Comparison of ENCODE assay signal across 9 cellular contexts in the genomic region with DNA sequence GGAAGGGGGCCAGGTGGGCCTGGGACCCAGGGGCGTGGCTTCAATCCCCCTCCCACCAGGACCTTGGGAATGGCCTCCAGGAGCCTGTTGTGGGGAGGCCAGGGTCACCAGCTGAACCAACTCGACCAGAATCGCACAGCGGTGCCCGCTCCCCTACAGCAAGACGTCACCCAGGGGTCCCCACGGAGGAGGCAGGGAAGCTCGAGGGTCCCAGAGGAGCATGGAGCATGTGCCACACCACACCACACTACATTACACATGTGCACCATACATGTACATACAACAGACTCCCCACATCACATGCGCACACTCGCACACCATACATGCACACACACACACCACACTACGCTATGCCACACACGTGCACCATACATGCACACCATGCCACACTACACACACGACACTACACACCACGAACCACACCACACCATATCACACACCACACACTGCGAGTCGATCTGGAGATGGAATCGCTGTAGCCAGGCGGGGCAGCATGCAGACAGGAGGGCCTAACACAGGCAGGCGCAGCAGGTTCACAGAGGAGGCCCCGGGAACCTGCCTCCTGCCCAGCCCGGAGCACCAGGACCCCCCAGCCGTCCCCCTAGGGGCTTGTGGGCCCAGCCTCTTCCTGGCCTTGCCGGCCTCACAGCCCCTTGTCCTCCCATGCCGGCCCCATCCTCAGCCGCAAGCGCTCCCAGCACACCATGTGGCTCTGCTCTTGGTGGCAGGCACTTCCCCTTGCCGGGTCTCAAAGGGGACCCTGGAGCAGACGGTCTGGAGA. TPM values are rescaled to one million over a fixed set of nuclear protein-coding genes. Genes with fewer than 3 reads are reported as not detected.
DNase-seq lines count a peak whose midpoint lies in the region; ATAC-seq, FAIRE-seq and TF ChIP-seq lines count a peak whose summit lies in the region.
"Had no signal": no experiment of that assay in that cellular context is flagged by ENCODE, and none has a peak within 500 bp of the region (broad histone marks: within the 10 kb centered on the region; RNA-seq: fewer than 3 reads in every experiment).

No MANE protein-coding gene starts in this region.

- DNase-seq in H1 (ENCODE audit: low read depth in 1 of 2, low spot score in 2 of 2) (no peak), caudate nucleus (lab: John Stamatoyannopoulos, UW) (no peak), AG20443 (ENCODE audit: low spot score) (no peak)

- peak overlapping the region; percentile 88 for H3K4me3 Mint-ChIP-seq in stimulated activated memory B cell treated with anti-CD40 and anti-IgM and Interleukin-4, amounts not matched to agents 10 μg/mL and 1 μg/mL and 100 μg/mL, for 72 hours

- H3K56ac ChIP-seq in H1 (replicated peaks; ENCODE audit: insufficient read length, low read depth, low read length), result no peak overlapping the region

- peak; percentile 21 for ATAC-seq in GM19455 (IDR thresholded peaks at IDR 0.05; ENCODE audit: unreplicated experiment)
- peak; percentile 48 for ATAC-seq in stimulated activated memory B cell treated with anti-CD40 and anti-IgM and Interleukin-4, amounts not matched to agents 10 μg/mL and 1 μg/mL and 100 μg/mL, for 72 hours
- no peak for ATAC-seq in HG02571 (IDR thresholded peaks at IDR 0.05; ENCODE audit: unreplicated experiment)
- ATAC-seq in GM18858 (IDR thresholded peaks at IDR 0.05; ENCODE audit: unreplicated experiment), result no peak

- peaks cover 0 to 5% of the 10 kb centered on the region in 2 experiments for H4K20me1 ChIP-seq in H1 (replicated peaks in 1 of 2; ENCODE audit: control insufficient read depth in 1 of 2, insufficient read depth in 2 of 2, low read length in 2 of 2)

- 0 out of 2 replicates have a peak overlapping the region, but pooled peaks have one; percentile 43 for H2AFZ ChIP-seq in H1 (ENCODE audit: low read length)

- H3K4ac ChIP-seq in H1 (replicated peaks; ENCODE audit: insufficient read length, low read depth, low read length), result peak overlapping the region; percentile 94

- H3K79me2 ChIP-seq in H1 (ENCODE audit: control insufficient read depth in 1 of 2, insufficient read depth in 2 of 2, low read length in 2 of 2), result no peaks in the 10 kb centered on the region

- no peak overlapping the region for H3K14ac ChIP-seq in H1 (ENCODE audit: insufficient read length)

- no peaks in the 10 kb centered on the region for H3K27me3 Mint-ChIP-seq in stimulated activated memory B cell treated with anti-CD40 and anti-IgM and Interleukin-4, amounts not matched to agents 10 μg/mL and 1 μg/mL and 100 μg/mL, for 72 hours

- H3K9ac ChIP-seq in HUES6 (ENCODE audit: low read length) (no peak overlapping the region), H1 (replicated peaks in 1 of 4; ENCODE audit: extremely low read depth in 1 of 4, low read depth in 3 of 4, low read length in 3 of 4) (peak overlapping the region in 1 of 4 experiments; percentile 47; a peak in 1 of 7 replicates)

- no peak for TF ChIP-seq EP300 in H1 (IDR thresholded peaks at IDR 0.05; ENCODE audit: borderline replicate concordance in 1 of 2, low read depth in 2 of 2, low read length in 2 of 2)

- H3K9me3 Mint-ChIP-seq in stimulated activated memory B cell treated with anti-CD40 and anti-IgM and Interleukin-4, amounts not matched to agents 10 μg/mL and 1 μg/mL and 100 μg/mL, for 72 hours, result no peaks in the 10 kb centered on the region

- H2BK120ac ChIP-seq in H1 (replicated peaks; ENCODE audit: low read depth, low read length), result no peak overlapping the region

- peak overlapping the region; percentile 35; the same call in 1 of the 2 replicates for H4K8ac ChIP-seq in H1 (ENCODE audit: extremely low read depth, insufficient read depth, low read length)

- no peak for TF ChIP-seq CTCF in H1 (IDR thresholded peaks at IDR 0.05; ENCODE audit: control extremely low read depth in 1 of 3, insufficient read depth in 1 of 3, low read depth in 1 of 3, low read length in 3 of 3)

- peak overlapping the region; percentile 100 for H2BK15ac ChIP-seq in H1 (ENCODE audit: low read length)

- H2BK12ac ChIP-seq in H1 (ENCODE audit: low read depth, low read length), result peak overlapping the region; percentile 100; the same call in 1 of the 2 replicates

- POLR2A ChIA-PET in H1 (lab: Charles Lee; ENCODE audit: partially characterized antibody), result interaction anchor here (0.8 to 1.7 kb wide), 5 partner anchors 8 to 114 kb away, joined by 3 to 7 read pairs (median 4); a partner anchor contains a TSS

- H3K4me2 ChIP-seq in H1 (ENCODE audit: insufficient read depth in 1 of 2, low read depth in 2 of 2, low read length in 2 of 2), result peak overlapping the region; percentile 56 to 78

- peak overlapping the region; percentile 51 for H2BK20ac ChIP-seq in H1 (ENCODE audit: low read length)

- H3K36me3 Mint-ChIP-seq in stimulated activated memory B cell treated with anti-CD40 and anti-IgM and Interleukin-4, amounts not matched to agents 10 μg/mL and 1 μg/mL and 100 μg/mL, for 72 hours, result peaks cover 6% of the 10 kb centered on the region

- 62% methylated on average over 26 of the region's 28 CpGs; no CpG with 5 or more reads in 1 of the 2 experiments for WGBS in H1 (ENCODE audit: extremely low coverage in 1 of 2, insufficient coverage in 1 of 2, insufficient read length in 1 of 2, insufficient replicate concordance in 2 of 2, low coverage in 1 of 2, low lambda C conversion rate in 2 of 2, missing lambda C conversion rate in 1 of 2), 2 experiments

- peaks cover 46% of the 10 kb centered on the region for H3K27me3 ChIP-seq in HUES6 (ENCODE audit: control insufficient read depth, insufficient read depth, low read length)
- H3K27me3 ChIP-seq in H1 (replicated peaks in 1 of 4; ENCODE audit: control insufficient read depth in 3 of 4, extremely low read depth in 1 of 4, insufficient read depth in 3 of 4, low read length in 3 of 4), result peaks cover 15 to 59% (median 50%) of the 10 kb centered on the region in 4 experiments

- peak overlapping the region; percentile 93 for H3K27ac Mint-ChIP-seq in stimulated activated memory B cell treated with anti-CD40 and anti-IgM and Interleukin-4, amounts not matched to agents 10 μg/mL and 1 μg/mL and 100 μg/mL, for 72 hours

- H2BK5ac ChIP-seq in H1 (ENCODE audit: low read depth, low read length), result peak overlapping the region; percentile 47; the same call in 1 of the 2 replicates

- peaks cover 8% of the 10 kb centered on the region for H3K23me2 ChIP-seq in H1 (ENCODE audit: low read depth, low read length)

- 0 out of 2 replicates have a peak, but pooled peaks cover 3% of the 10 kb centered on the region for H3K79me1 ChIP-seq in H1 (ENCODE audit: low read depth, low read length)

- TF ChIP-seq POLR2A in H1 (IDR thresholded peaks at IDR 0.05; ENCODE audit: control extremely low read depth in 1 of 2, low read depth in 2 of 2, low read length in 2 of 2), result no peak

- H3K36me3 ChIP-seq in HUES6 (ENCODE audit: control insufficient read depth, insufficient read depth, low read length) (no peaks in the 10 kb centered on the region), H1 (ENCODE audit: control insufficient read depth in 2 of 4, insufficient read depth in 4 of 4, low read length in 3 of 4) (no peaks in the 10 kb centered on the region)

- peak overlapping the region; percentile 93 for H4K91ac ChIP-seq in H1 (replicated peaks; ENCODE audit: insufficient read length, low read length)

- no peak for FAIRE-seq in H1 (lab: Jason Lieb, UNC)
- FAIRE-seq: islet of Langerhans had no signal

- TF ChIP-seq RAD21 in H1 (IDR thresholded peaks at IDR 0.05 in 1 of 2, conservative IDR thresholded peaks at IDR 0.05 in 1 of 2; ENCODE audit: low read depth in 2 of 2, low read length in 2 of 2), result no peak

- H3K4me3 ChIP-seq in HUES6 (ENCODE audit: low read depth, low read length), result peak overlapping the region; percentile 50
- H3K4me3 ChIP-seq in H1 (ENCODE audit: extremely low read depth in 1 of 4, insufficient read depth in 2 of 4, low read depth in 3 of 4, low read length in 4 of 4), result peak overlapping the region in 2 of 4 experiments; percentile 18 to 51; a peak in 4 of 8 replicates

- peaks cover 17% of the 10 kb centered on the region for H3K4me1 ChIP-seq in HUES6 (ENCODE audit: control insufficient read depth, insufficient read depth, low read length)
- H3K4me1 ChIP-seq in H1 (replicated peaks in 1 of 4; ENCODE audit: control insufficient read depth in 3 of 4, insufficient read depth in 4 of 4, low read length in 3 of 4), result peaks cover 0 to 14% (median 10%) of the 10 kb centered on the region in 4 experiments; a peak in 6 of 7 replicates

- CTCF ChIA-PET in H1 (lab: Charles Lee; ENCODE audit: partially characterized antibody), result interaction anchor here (0.6 to 1.6 kb wide), 7 partner anchors 11 to 210 kb away, joined by 3 to 5 read pairs (median 3); no protein-coding TSS in a partner anchor

- H2AK5ac ChIP-seq in H1 (ENCODE audit: low read depth, low read length), result peak overlapping the region; percentile 99

- H3K18ac ChIP-seq in H1 (ENCODE audit: extremely low read depth, low read length), result no peak overlapping the region; the same call in 1 of the 2 replicates

- H3K9me3 ChIP-seq in HUES6 (ENCODE audit: control insufficient read depth, insufficient read depth, low read depth, low read length), result no peaks in the 10 kb centered on the region
- no peaks in the 10 kb centered on the region for H3K9me3 ChIP-seq in H1 (ENCODE audit: insufficient read depth in 2 of 2, low read depth in 1 of 2, low read length in 1 of 2)

- H4K5ac ChIP-seq in H1 (ENCODE audit: insufficient read length, low read depth, low read length), result no peak overlapping the region

- peak overlapping the region; percentile 56 for H3K23ac ChIP-seq in H1 (ENCODE audit: insufficient read length)

- peaks cover 89% of the 10 kb centered on the region for H3K4me1 Mint-ChIP-seq in stimulated activated memory B cell treated with anti-CD40 and anti-IgM and Interleukin-4, amounts not matched to agents 10 μg/mL and 1 μg/mL and 100 μg/mL, for 72 hours

- H3K27ac ChIP-seq in HUES6 (ENCODE audit: low read depth, low read length) (no peak overlapping the region), H1 (ENCODE audit: low read depth, low read length) (no peak overlapping the region), caudate nucleus (ENCODE audit: low read depth, low read length) (no peak overlapping the region)

RNA-seq across cellular contexts. Expression of a gene that starts 0.6 kb away (rescaled TPM):
- total RNA-seq in H1 (2021; fragmentation: NEBNext Ultra II Directional; extraction: Animal tissue kit (Norgen Biotek cat#: 25700)), result 0.24 and 0.36 TPM in 2 replicates
- 0.63 and 0.89 TPM in 2 replicates for polyA plus RNA-seq in H1 (2011; rRNA removed)
- polyA plus RNA-seq in H1 (2011; cell fraction: cytosol; rRNA removed), result 0.76 TPM
- polyA plus RNA-seq in H1 (2011; cell fraction: nucleus; rRNA removed), result 1.6 TPM
- polyA plus RNA-seq in H1 (2012, experiment 1 of 2), result 0.40 to 0.58 TPM (median 0.48 TPM) in 4 replicates
- 0.49 TPM for polyA plus RNA-seq in H1 (2012, experiment 2 of 2)
- 0.26 TPM for polyA plus RNA-seq in H1 (2013, experiment 1 of 2)
- polyA plus RNA-seq in H1 (2013, experiment 2 of 2), result 0.52 TPM
- polyA minus RNA-seq in H1 (2011; rRNA and poly(A)+ RNA removed), result 0.25 and 0.27 TPM in 2 replicates
- polyA minus RNA-seq in H1 (2011; cell fraction: cytosol; rRNA and poly(A)+ RNA removed), result not detected
- 0.70 TPM for polyA minus RNA-seq in H1 (2011; cell fraction: nucleus; rRNA and poly(A)+ RNA removed)

RNA-seq across cellular contexts. Expression of a gene that starts 19.7 kb away (rescaled TPM):
- 57.3 and 64.1 TPM in 2 replicates for total RNA-seq in H1 (2021; fragmentation: NEBNext Ultra II Directional; extraction: Animal tissue kit (Norgen Biotek cat#: 25700))
- 17.7 and 34.6 TPM in 2 replicates for polyA plus RNA-seq in H1 (2011; rRNA removed)
- 43.7 TPM for polyA plus RNA-seq in H1 (2011; cell fraction: cytosol; rRNA removed)
- polyA plus RNA-seq in H1 (2011; cell fraction: nucleus; rRNA removed), result 28.5 TPM
- 20.8 to 42.4 TPM (median 39.1 TPM) in 4 replicates for polyA plus RNA-seq in H1 (2012, experiment 1 of 2)
- polyA plus RNA-seq in H1 (2012, experiment 2 of 2), result 28.1 TPM
- 28.3 TPM for polyA plus RNA-seq in H1 (2013, experiment 1 of 2)
- polyA plus RNA-seq in H1 (2013, experiment 2 of 2), result 30.5 TPM
- polyA minus RNA-seq in H1 (2011; rRNA and poly(A)+ RNA removed), result 5.9 and 6.3 TPM in 2 replicates
- polyA minus RNA-seq in H1 (2011; cell fraction: cytosol; rRNA and poly(A)+ RNA removed), result 28.0 TPM
- 8.6 TPM for polyA minus RNA-seq in H1 (2011; cell fraction: nucleus; rRNA and poly(A)+ RNA removed)

RNA-seq across cellular contexts. Expression of a gene that starts 46.6 kb away (rescaled TPM):
- total RNA-seq in H1 (2021; fragmentation: NEBNext Ultra II Directional; extraction: Animal tissue kit (Norgen Biotek cat#: 25700)), result 124 and 130 TPM in 2 replicates
- polyA plus RNA-seq in H1 (2011; rRNA removed), result 88.9 and 90.8 TPM in 2 replicates
- polyA plus RNA-seq in H1 (2011; cell fraction: cytosol; rRNA removed), result 98.5 TPM
- polyA plus RNA-seq in H1 (2011; cell fraction: nucleus; rRNA removed), result 76.0 TPM
- polyA plus RNA-seq in H1 (2012, experiment 1 of 2), result 76.4 to 95.3 TPM (median 87.0 TPM) in 4 replicates
- polyA plus RNA-seq in H1 (2012, experiment 2 of 2), result 117 TPM
- 140 TPM for polyA plus RNA-seq in H1 (2013, experiment 1 of 2)
- polyA plus RNA-seq in H1 (2013, experiment 2 of 2), result 172 TPM
- 63.7 and 69.2 TPM in 2 replicates for polyA minus RNA-seq in H1 (2011; rRNA and poly(A)+ RNA removed)
- polyA minus RNA-seq in H1 (2011; cell fraction: cytosol; rRNA and poly(A)+ RNA removed), result 110 TPM
- 39.1 TPM for polyA minus RNA-seq in H1 (2011; cell fraction: nucleus; rRNA and poly(A)+ RNA removed)

Comparison
In these comparisons a context has a peak if more than half of its experiments do, and no peak if none do; other contexts are left out.
1. ATAC-seq: peak in GM19455 (single experiment) and stimulated activated memory B cell treated with anti-CD40 and anti-IgM and Interleukin-4, amounts not matched to agents 10 μg/mL and 1 μg/mL and 100 μg/mL, for 72 hours (single experiment); none in HG02571 (single experiment) and GM18858 (single experiment).